9 cellular contexts compared by ENCODE assay signal in genomic region chr19:46115396-46116109, GRCh38. TPM values are rescaled to one million over a fixed set of nuclear protein-coding genes. Genes with fewer than 3 reads are reported as not detected.
DNase-seq lines count a peak whose midpoint lies in the region; ATAC-seq, FAIRE-seq and TF ChIP-seq lines count a peak whose summit lies in the region.
"Had no signal": no experiment of that assay in that cellular context is flagged by ENCODE, and none has a peak within 500 bp of the region (broad histone marks: within the 10 kb centered on the region; RNA-seq: fewer than 3 reads in every experiment).

No MANE protein-coding gene starts in this region.

- H3K27me3 Mint-ChIP-seq in activated CD4-positive, alpha-beta T cell treated with anti-CD3 and anti-CD28 coated beads, Interleukin-2, amount 10 ng/mL, durations not matched to agents 24 days and 14 days, result peaks cover 35% of the 10 kb centered on the region

- peaks cover 10% of the 10 kb centered on the region for H3K4me1 ChIP-seq in HEK293 (ENCODE audit: control insufficient read depth, insufficient read depth, low read length)
- no peaks in the 10 kb centered on the region for H3K4me1 ChIP-seq in gastroesophageal sphincter

- peak; percentile 55 for DNase-seq in AG08396 (ENCODE audit: low spot score)
- peak; percentile 73 for DNase-seq in activated CD4-positive, alpha-beta T cell treated with anti-CD3 and anti-CD28 coated beads, Interleukin-2, amount 10 ng/mL, durations not matched to agents 24 days and 14 days
- peak; percentile 7 for DNase-seq in hepatic stellate cell (ENCODE audit: low spot score)
- peak; percentile 79 for DNase-seq in urothelium cell line (ENCODE audit: low spot score)
- no peak for DNase-seq in HuH-7.5 (ENCODE audit: low spot score)
- no peak for DNase-seq in ecto neural progenitor cell (ENCODE audit: low spot score)

- no peak overlapping the region for H3K4me3 ChIP-seq in HEK293 (ENCODE audit: low read depth, low read length)
- no peak overlapping the region for H3K4me3 ChIP-seq in gastroesophageal sphincter

- FAIRE-seq in urothelium cell line (lab: Jason Lieb, UNC), result peak; percentile 88

- H3K36me3 Mint-ChIP-seq in activated CD4-positive, alpha-beta T cell treated with anti-CD3 and anti-CD28 coated beads, Interleukin-2, amount 10 ng/mL, durations not matched to agents 24 days and 14 days (ENCODE audit: low read depth), result no peaks in the 10 kb centered on the region

- H3K27me3 ChIP-seq in gastroesophageal sphincter, result peaks cover 69% of the 10 kb centered on the region

- H3K9me3 ChIP-seq in HEK293 (ENCODE audit: control insufficient read depth, insufficient read depth, low read depth, low read length) (no peaks in the 10 kb centered on the region), gastroesophageal sphincter (peaks cover 0 to 7% (median 0%) of the 10 kb centered on the region in 3 donors)

- H3K27ac ChIP-seq in HEK293 (ENCODE audit: extremely low read depth, low read depth, low read length) (no peak overlapping the region), gastroesophageal sphincter (no peak overlapping the region)

- TF ChIP-seq CTCF in HEK293 (tag by site-specific recombination; IDR thresholded peaks at IDR 0.05) (no peak), gastroesophageal sphincter (IDR thresholded peaks at IDR 0.05) (no peak)

- no peak for TF ChIP-seq EP300 in gastroesophageal sphincter (IDR thresholded peaks at IDR 0.05)

- ATAC-seq in gastroesophageal sphincter, result no peak

- no peak for TF ChIP-seq POLR2A in gastroesophageal sphincter (IDR thresholded peaks at IDR 0.05)

- peak overlapping the region; percentile 46 for H3K27ac Mint-ChIP-seq in activated CD4-positive, alpha-beta T cell treated with anti-CD3 and anti-CD28 coated beads, Interleukin-2, amount 10 ng/mL, durations not matched to agents 24 days and 14 days

- peak overlapping the region; percentile 53 for H3K4me3 Mint-ChIP-seq in activated CD4-positive, alpha-beta T cell treated with anti-CD3 and anti-CD28 coated beads, Interleukin-2, amount 10 ng/mL, durations not matched to agents 24 days and 14 days

- H3K4me1 Mint-ChIP-seq in activated CD4-positive, alpha-beta T cell treated with anti-CD3 and anti-CD28 coated beads, Interleukin-2, amount 10 ng/mL, durations not matched to agents 24 days and 14 days, result peaks cover 14% of the 10 kb centered on the region

- CTCF ChIA-PET in HEK293 (lab: Yijun Ruan, JAX), result interaction anchor here (0.6 to 1.4 kb wide), 5 partner anchors 24 to 1018 kb away, joined by 3 to 4 read pairs (median 3); no protein-coding TSS in a partner anchor

- intact Hi-C loops in activated CD4-positive, alpha-beta T cell treated with anti-CD3 and anti-CD28 coated beads, Interleukin-2, amount 10 ng/mL, durations not matched to agents 24 days and 14 days (cut with micrococcal nuclease), result loop anchor here (2.0 kb wide), 2 partner anchors 33 to 73 kb away; no protein-coding TSS in a partner anchor

- H3K36me3 ChIP-seq in HEK293 (ENCODE audit: control insufficient read depth in 2 of 2, insufficient read depth in 1 of 2, low read length in 2 of 2) (no peaks in the 10 kb centered on the region), gastroesophageal sphincter (no peaks in the 10 kb centered on the region)

- POLR2A ChIA-PET in HEK293 (lab: Yijun Ruan, JAX), result interaction anchor here (1.5 kb wide), 1 partner anchor 18 kb away, joined by 3 read pairs; no protein-coding TSS in a partner anchor

- WGBS in gastroesophageal sphincter (ENCODE audit: low coverage in 1 of 2), 2 donors, result 53 to 61% methylated on average over 7 to 8 of the region's 9 CpGs

- no peaks in the 10 kb centered on the region for H3K9me3 Mint-ChIP-seq in activated CD4-positive, alpha-beta T cell treated with anti-CD3 and anti-CD28 coated beads, Interleukin-2, amount 10 ng/mL, durations not matched to agents 24 days and 14 days

TF ChIP-seq in HEK293, 187 proteins besides CTCF, POLR2A, EP300 and RAD21:
- TF ChIP-seq PRDM1 (tag by site-specific recombination; IDR thresholded peaks at IDR 0.05) (peak; percentile 59; the same call in 1 of the 2 replicates), ZNF664 (tag by site-specific recombination; IDR thresholded peaks at IDR 0.05) (no peak), PRDM4 (tag by site-specific recombination; IDR thresholded peaks at IDR 0.05) (0 out of 2 replicates have a peak, but pooled peaks have one; percentile 45), ZNF600 (tag by site-specific recombination; IDR thresholded peaks at IDR 0.05) (0 out of 2 replicates have a peak, but pooled peaks have one; percentile 14), ZNF660 (tag by site-specific recombination; IDR thresholded peaks at IDR 0.05) (peak; percentile 65; the same call in 1 of the 2 replicates), ELK4 (IDR thresholded peaks at IDR 0.05; ENCODE audit: borderline replicate concordance, low read depth, low read length) (no peak), ZFHX2 (tag by site-specific recombination; conservative IDR thresholded peaks at IDR 0.05) (peak; percentile 59), ZBTB20 (tag by site-specific recombination; IDR thresholded peaks at IDR 0.05) (0 out of 2 replicates have a peak, but pooled peaks have one; percentile 26), EGR2 (tag by site-specific recombination; IDR thresholded peaks at IDR 0.05; ENCODE audit: low read depth) (peak; percentile 41; the same call in 1 of the 2 replicates)

RNA-seq across cellular contexts. Expression of gene IGFL3, which starts 8.9 kb away (rescaled TPM):
- total RNA-seq in activated CD4-positive, alpha-beta T cell treated with anti-CD3 and anti-CD28 coated beads, Interleukin-2, amount 10 ng/mL, durations not matched to agents 24 days and 14 days, result not detected in 2 replicates
- not detected for total RNA-seq in gastroesophageal sphincter
- total RNA-seq: skeletal muscle tissue had no signal

RNA-seq across cellular contexts. Expression of gene IGFL2, which starts 32.5 kb away (rescaled TPM):
- total RNA-seq in activated CD4-positive, alpha-beta T cell treated with anti-CD3 and anti-CD28 coated beads, Interleukin-2, amount 10 ng/mL, durations not matched to agents 24 days and 14 days, result 0.33 and 0.40 TPM in 2 replicates
- not detected for total RNA-seq in gastroesophageal sphincter
- total RNA-seq: skeletal muscle tissue had no signal

Comparison
In these comparisons a context has a peak if more than half of its experiments do, and no peak if none do; other contexts are left out.
1. DNase-seq: peak in AG08396 (single experiment), activated CD4-positive, alpha-beta T cell treated with anti-CD3 and anti-CD28 coated beads, Interleukin-2, amount 10 ng/mL, durations not matched to agents 24 days and 14 days (single experiment), hepatic stellate cell (single experiment) and urothelium cell line (single experiment); none in HuH-7.5 (single experiment) and ecto neural progenitor cell (single experiment).